In genomic region chr1:3032970-3033794, GRCh38 we compare ENCODE assay signal across 15 cellular contexts. TPM values are rescaled to one million over a fixed set of nuclear protein-coding genes. Genes with fewer than 3 reads are reported as not detected.
DNase-seq lines count a peak whose midpoint lies in the region; ATAC-seq and TF ChIP-seq lines count a peak whose summit lies in the region.
"Had no signal": no experiment of that assay in that cellular context is flagged by ENCODE, and none has a peak within 500 bp of the region (broad histone marks: within the 10 kb centered on the region; RNA-seq: fewer than 3 reads in every experiment).

No MANE protein-coding gene starts in this region.

- H3K9me3 Mint-ChIP-seq in activated T-cell treated with anti-CD3 and anti-CD28 coated beads, Interleukin-2, amount 50 U/mL, for 24 hours = no peaks in the 10 kb centered on the region
- no peaks in the 10 kb centered on the region for H3K9me3 Mint-ChIP-seq in naive thymus-derived CD8-positive, alpha-beta T cell
- H3K9me3 Mint-ChIP-seq in endothelial cell (ENCODE audit: unreplicated experiment) = no peaks in the 10 kb centered on the region

- peaks cover 19% of the 10 kb centered on the region for H3K4me1 Mint-ChIP-seq in activated T-cell treated with anti-CD3 and anti-CD28 coated beads, Interleukin-2, amount 50 U/mL, for 24 hours (ENCODE audit: low read depth)
- peaks cover 10 to 31% (median 24%) of the 10 kb centered on the region in 4 donors for H3K4me1 Mint-ChIP-seq in naive thymus-derived CD8-positive, alpha-beta T cell
- peaks cover 5% of the 10 kb centered on the region for H3K4me1 Mint-ChIP-seq in endothelial cell (ENCODE audit: unreplicated experiment)

- H3K4me1 ChIP-seq in subcutaneous abdominal adipose tissue (ENCODE audit: control insufficient read depth in 5 of 5, insufficient read depth in 5 of 5, low read length in 5 of 5) = peaks cover 0 to 78% (median 70%) of the 10 kb centered on the region in 5 donors
- H3K4me1 ChIP-seq: vagina had no signal

- peak overlapping the region; percentile 33 for H3K27ac Mint-ChIP-seq in activated T-cell treated with anti-CD3 and anti-CD28 coated beads, Interleukin-2, amount 50 U/mL, for 24 hours
- peak overlapping the region in 9 of 10 donors; percentile 66 to 94 (median 85) for H3K27ac Mint-ChIP-seq in naive thymus-derived CD8-positive, alpha-beta T cell
- no peak overlapping the region for H3K27ac Mint-ChIP-seq in endothelial cell (ENCODE audit: unreplicated experiment)

- H3K4me3 ChIP-seq in subcutaneous abdominal adipose tissue (ENCODE audit: low read depth in 1 of 5, low read length in 5 of 5) = no peak overlapping the region
- H3K4me3 ChIP-seq: vagina had no signal

- H3K9ac ChIP-seq in subcutaneous abdominal adipose tissue (ENCODE audit: low read length in 5 of 5) = no peak overlapping the region

- intact Hi-C loops in cardiac septum (cut with DNase I) = no loop called here
- intact Hi-C loops in left cardiac atrium (cut with DNase I) = no loop called here

- DNase-seq in cardiac septum (ENCODE audit: low spot score) = peak; percentile 33
- no peak for DNase-seq in left cardiac atrium
- DNase-seq in activated T-cell treated with anti-CD3 and anti-CD28 coated beads, Interleukin-2, amount 50 U/mL, for 24 hours = peak; percentile 42
- peak; percentile 28 to 88 (median 60) for DNase-seq in naive thymus-derived CD8-positive, alpha-beta T cell
- no peak for DNase-seq in NCI-H2196 treated with DMSO at 0.1 percent for 48 hours (lab: John Stamatoyannopoulos, UW; ENCODE audit: unreplicated experiment)
- no peak for DNase-seq in endothelial cell (ENCODE audit: low spot score)
- DNase-seq: ACHN, amygdala, dermis blood vessel endothelial cell, GOT3, NCI-H146 had no signal

- H3K27me3 Mint-ChIP-seq in activated T-cell treated with anti-CD3 and anti-CD28 coated beads, Interleukin-2, amount 50 U/mL, for 24 hours = no peaks in the 10 kb centered on the region
- peaks cover 0 to 6% (median 0%) of the 10 kb centered on the region in 5 donors for H3K27me3 Mint-ChIP-seq in naive thymus-derived CD8-positive, alpha-beta T cell
- H3K27me3 Mint-ChIP-seq in endothelial cell (ENCODE audit: unreplicated experiment) = peaks cover 3% of the 10 kb centered on the region

- no peak overlapping the region for H3K4me3 Mint-ChIP-seq in activated T-cell treated with anti-CD3 and anti-CD28 coated beads, Interleukin-2, amount 50 U/mL, for 24 hours
- peak overlapping the region in 9 of 10 donors; percentile 8 to 72 (median 60) for H3K4me3 Mint-ChIP-seq in naive thymus-derived CD8-positive, alpha-beta T cell
- no peak overlapping the region for H3K4me3 Mint-ChIP-seq in endothelial cell (ENCODE audit: unreplicated experiment)

- no peaks in the 10 kb centered on the region for H3K9me3 ChIP-seq in subcutaneous abdominal adipose tissue (ENCODE audit: control insufficient read depth in 5 of 5, low read length in 5 of 5)
- H3K9me3 ChIP-seq: vagina had no signal

- ATAC-seq in left cardiac atrium (no peak), HG03095 (IDR thresholded peaks at IDR 0.05; ENCODE audit: unreplicated experiment) (no peak)
- peak; percentile 92 to 93 for ATAC-seq in naive thymus-derived CD8-positive, alpha-beta T cell

- no peaks in the 10 kb centered on the region for H3K36me3 Mint-ChIP-seq in activated T-cell treated with anti-CD3 and anti-CD28 coated beads, Interleukin-2, amount 50 U/mL, for 24 hours (ENCODE audit: low read depth)
- no peaks in the 10 kb centered on the region for H3K36me3 Mint-ChIP-seq in naive thymus-derived CD8-positive, alpha-beta T cell
- H3K36me3 Mint-ChIP-seq in endothelial cell (ENCODE audit: low read depth, unreplicated experiment) = no peaks in the 10 kb centered on the region

- no peaks in the 10 kb centered on the region for H3K36me3 ChIP-seq in subcutaneous abdominal adipose tissue (ENCODE audit: control insufficient read depth in 5 of 5, insufficient read depth in 5 of 5, low read length in 5 of 5)
- H3K36me3 ChIP-seq: vagina had no signal

- POLR2A ChIA-PET in naive thymus-derived CD8-positive, alpha-beta T cell (lab: Charles Lee) = interaction anchor here (0.7 to 0.8 kb wide), 2 partner anchors 55 to 196 kb away, joined by 3 read pairs; no protein-coding TSS in a partner anchor

- peaks cover 0 to 11% (median 8%) of the 10 kb centered on the region in 5 donors for H3K27me3 ChIP-seq in subcutaneous abdominal adipose tissue (ENCODE audit: control insufficient read depth in 5 of 5, insufficient read depth in 4 of 5, low read length in 5 of 5)
- H3K27me3 ChIP-seq: vagina had no signal

- H3K27ac ChIP-seq in subcutaneous abdominal adipose tissue (ENCODE audit: low read depth, low read length) = peak overlapping the region; percentile 72
- H3K27ac ChIP-seq: vagina had no signal

- no peak for TF ChIP-seq CTCF in endothelial cell (IDR thresholded peaks at IDR 0.05; ENCODE audit: unreplicated experiment)

RNA-seq across cellular contexts. Expression of gene ACTRT2, which starts 11.9 kb away (rescaled TPM):
- total RNA-seq in cardiac septum (not detected), left cardiac atrium (not detected), endothelial cell (ENCODE audit: unreplicated experiment) (not detected)
- not detected for total RNA-seq in naive thymus-derived CD8-positive, alpha-beta T cell
- not detected for polyA plus RNA-seq in naive thymus-derived CD8-positive, alpha-beta T cell
- total RNA-seq: dermis blood vessel endothelial cell, mononuclear cell, vagina had no signal

RNA-seq across cellular contexts. Expression of gene PRDM16, which starts 35.8 kb away (rescaled TPM):
- total RNA-seq in cardiac septum = 12.9 TPM
- 1 to 10 TPM in 1 of 2 donors, under 1 TPM in 1; 0.99 to 1.2 TPM for total RNA-seq in left cardiac atrium
- not detected for total RNA-seq in naive thymus-derived CD8-positive, alpha-beta T cell
- not detected for polyA plus RNA-seq in naive thymus-derived CD8-positive, alpha-beta T cell
- total RNA-seq in endothelial cell (ENCODE audit: unreplicated experiment) = 21.4 TPM
- total RNA-seq: dermis blood vessel endothelial cell, mononuclear cell had no signal

Comparison
In these comparisons a context has a peak if more than half of its experiments do, and no peak if none do; other contexts are left out.
1. DNase-seq: peak in cardiac septum (single experiment), activated T-cell treated with anti-CD3 and anti-CD28 coated beads, Interleukin-2, amount 50 U/mL, for 24 hours (single experiment) and naive thymus-derived CD8-positive, alpha-beta T cell (10 of 10); none in left cardiac atrium (single experiment), NCI-H2196 treated with DMSO at 0.1 percent for 48 hours (single experiment) and endothelial cell (single experiment).
2. ATAC-seq: peak in naive thymus-derived CD8-positive, alpha-beta T cell (2 of 2); none in left cardiac atrium (0 of 2) and HG03095 (single experiment).
3. H3K4me3 Mint-ChIP-seq: peak in naive thymus-derived CD8-positive, alpha-beta T cell (9 of 10); none in activated T-cell treated with anti-CD3 and anti-CD28 coated beads, Interleukin-2, amount 50 U/mL, for 24 hours (single experiment) and endothelial cell (single experiment).